ENCODE assay signal across 8 cellular contexts in the genomic region with DNA sequence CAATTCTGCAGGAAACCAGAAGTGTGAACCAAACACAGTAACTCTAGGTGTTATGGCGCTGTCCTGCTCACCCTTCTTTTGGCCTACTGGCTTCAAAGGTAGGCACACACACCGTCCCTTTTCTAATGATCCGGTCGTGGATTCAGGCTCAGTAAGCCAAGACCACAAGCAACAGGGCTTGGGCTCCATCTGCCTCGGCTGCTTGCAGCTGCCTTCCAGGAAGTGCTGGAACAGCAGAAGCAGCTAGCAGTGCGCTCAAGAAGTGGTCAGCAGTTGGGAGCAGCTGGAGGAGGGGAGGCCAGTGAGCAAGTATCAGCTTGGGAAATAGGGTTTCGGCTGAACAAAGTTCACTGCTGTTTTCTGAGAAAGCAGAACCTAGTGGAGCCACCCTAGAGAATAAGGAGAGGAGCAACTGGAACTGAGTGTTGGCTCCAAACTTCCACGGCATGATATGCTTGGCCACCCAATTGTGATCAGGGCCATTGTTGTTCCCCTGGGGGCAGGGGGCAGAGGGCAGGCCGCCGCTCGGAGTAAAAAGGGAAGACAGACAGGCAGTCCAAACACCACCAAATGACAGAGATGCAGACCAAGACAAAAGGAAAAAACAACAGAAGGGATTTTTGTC.
A peak's percentile ranks its signal among the peaks of the same experiment; 100 is the strongest.
DNase-seq lines count a peak whose midpoint lies in the region; ATAC-seq and TF ChIP-seq lines count a peak whose summit lies in the region.

No MANE protein-coding gene starts in this region.

- H3K9me3 Mint-ChIP-seq in activated T-helper 2 cell treated with anti-CD3 and anti-CD28 coated beads, Interferon-gamma antibody, Interleukin-2, Interleukin-4, amounts not matched to agents 10 μg/mL and 5 μg/mL and 100 μg/mL, durations not matched to agents 14 hours and 24 hours and 36 hours, result no peaks in the 10 kb centered on the region
- H3K9me3 Mint-ChIP-seq in stimulated activated naive CD8-positive, alpha-beta T cell treated with anti-CD3 and anti-CD28 coated beads, Interleukin-15, amount 100 ng/mL, for 72 hours, result no peaks in the 10 kb centered on the region

- peaks cover 57% of the 10 kb centered on the region for H3K4me1 Mint-ChIP-seq in activated T-helper 2 cell treated with anti-CD3 and anti-CD28 coated beads, Interferon-gamma antibody, Interleukin-2, Interleukin-4, amounts not matched to agents 10 μg/mL and 5 μg/mL and 100 μg/mL, durations not matched to agents 14 hours and 24 hours and 36 hours (ENCODE audit: low read depth)
- H3K4me1 Mint-ChIP-seq in stimulated activated naive CD8-positive, alpha-beta T cell treated with anti-CD3 and anti-CD28 coated beads, Interleukin-15, amount 100 ng/mL, for 72 hours, result peaks cover 78% of the 10 kb centered on the region

- peak; percentile 68 for DNase-seq in GDM1 (lab: John Stamatoyannopoulos, UW)
- DNase-seq in activated T-helper 2 cell treated with anti-CD3 and anti-CD28 coated beads, Interferon-gamma antibody, Interleukin-2, Interleukin-4, amounts not matched to agents 10 μg/mL and 5 μg/mL and 100 μg/mL, durations not matched to agents 14 hours and 24 hours and 36 hours (ENCODE audit: low spot score), result no peak
- DNase-seq in kidney tubule cell (ENCODE audit: low spot score), result peak; percentile 67
- DNase-seq in stimulated activated naive CD8-positive, alpha-beta T cell treated with anti-CD3 and anti-CD28 coated beads, Interleukin-15, amount 100 ng/mL, for 72 hours, result no peak
- DNase-seq in AG08396 (ENCODE audit: low spot score), result no peak
- DNase-seq in HEK293T (ENCODE audit: extremely low spot score), result no peak
- DNase-seq in LoVo (ENCODE audit: low spot score), result no peak

- H3K27me3 Mint-ChIP-seq in activated T-helper 2 cell treated with anti-CD3 and anti-CD28 coated beads, Interferon-gamma antibody, Interleukin-2, Interleukin-4, amounts not matched to agents 10 μg/mL and 5 μg/mL and 100 μg/mL, durations not matched to agents 14 hours and 24 hours and 36 hours (ENCODE audit: low read depth), result no peaks in the 10 kb centered on the region
- H3K27me3 Mint-ChIP-seq in stimulated activated naive CD8-positive, alpha-beta T cell treated with anti-CD3 and anti-CD28 coated beads, Interleukin-15, amount 100 ng/mL, for 72 hours, result no peaks in the 10 kb centered on the region

- POLR2A ChIA-PET in HEK293T (lab: Yijun Ruan, JAX), result no interaction called here

- CTCF ChIA-PET in HEK293T (lab: Yijun Ruan, JAX), result interaction anchor here (0.6 kb wide), 2 partner anchors 129 to 137 kb away, joined by 3 read pairs; no protein-coding TSS in a partner anchor

- 0 out of 2 replicates have a peak, but pooled peaks have one; percentile 6 for TF ChIP-seq RAD21 in Ishikawa (IDR thresholded peaks at IDR 0.05; ENCODE audit: low read depth)

- peak; percentile 24 for ATAC-seq in stimulated activated naive CD8-positive, alpha-beta T cell treated with anti-CD3 and anti-CD28 coated beads, Interleukin-15, amount 100 ng/mL, for 72 hours

- H3K27ac Mint-ChIP-seq in activated T-helper 2 cell treated with anti-CD3 and anti-CD28 coated beads, Interferon-gamma antibody, Interleukin-2, Interleukin-4, amounts not matched to agents 10 μg/mL and 5 μg/mL and 100 μg/mL, durations not matched to agents 14 hours and 24 hours and 36 hours, result peak overlapping the region; percentile 92
- H3K27ac Mint-ChIP-seq in stimulated activated naive CD8-positive, alpha-beta T cell treated with anti-CD3 and anti-CD28 coated beads, Interleukin-15, amount 100 ng/mL, for 72 hours, result peak overlapping the region; percentile 46 to 51

- intact Hi-C loops in activated T-helper 2 cell treated with anti-CD3 and anti-CD28 coated beads, Interferon-gamma antibody, Interleukin-2, Interleukin-4, amounts not matched to agents 10 μg/mL and 5 μg/mL and 100 μg/mL, durations not matched to agents 14 hours and 24 hours and 36 hours (cut with micrococcal nuclease), result loop anchor here (1.0 kb wide), 1 partner anchor 14 kb away; no protein-coding TSS in a partner anchor

- H3K4me3 Mint-ChIP-seq in activated T-helper 2 cell treated with anti-CD3 and anti-CD28 coated beads, Interferon-gamma antibody, Interleukin-2, Interleukin-4, amounts not matched to agents 10 μg/mL and 5 μg/mL and 100 μg/mL, durations not matched to agents 14 hours and 24 hours and 36 hours (ENCODE audit: low read depth), result no peak overlapping the region
- H3K4me3 Mint-ChIP-seq in stimulated activated naive CD8-positive, alpha-beta T cell treated with anti-CD3 and anti-CD28 coated beads, Interleukin-15, amount 100 ng/mL, for 72 hours, result peak overlapping the region; percentile 32 to 45

- H3K36me3 Mint-ChIP-seq in activated T-helper 2 cell treated with anti-CD3 and anti-CD28 coated beads, Interferon-gamma antibody, Interleukin-2, Interleukin-4, amounts not matched to agents 10 μg/mL and 5 μg/mL and 100 μg/mL, durations not matched to agents 14 hours and 24 hours and 36 hours (ENCODE audit: low read depth), result peaks cover 5% of the 10 kb centered on the region

- TF ChIP-seq EP300 in Ishikawa (IDR thresholded peaks at IDR 0.05; ENCODE audit: borderline replicate concordance), result no peak

TF ChIP-seq in Ishikawa, 13 proteins besides CTCF, POLR2A, EP300 and RAD21:
- no peak for TF ChIP-seq TAF1 (IDR thresholded peaks at IDR 0.05; ENCODE audit: low read depth)
- TF ChIP-seq NFIC (IDR thresholded peaks at IDR 0.05), result no peak
- no peak for TF ChIP-seq CREB1 (IDR thresholded peaks at IDR 0.05; ENCODE audit: low read depth)
- no peak for TF ChIP-seq FOXM1 (IDR thresholded peaks at IDR 0.05; ENCODE audit: borderline replicate concordance, low read depth)
- TF ChIP-seq, protein P1, sequence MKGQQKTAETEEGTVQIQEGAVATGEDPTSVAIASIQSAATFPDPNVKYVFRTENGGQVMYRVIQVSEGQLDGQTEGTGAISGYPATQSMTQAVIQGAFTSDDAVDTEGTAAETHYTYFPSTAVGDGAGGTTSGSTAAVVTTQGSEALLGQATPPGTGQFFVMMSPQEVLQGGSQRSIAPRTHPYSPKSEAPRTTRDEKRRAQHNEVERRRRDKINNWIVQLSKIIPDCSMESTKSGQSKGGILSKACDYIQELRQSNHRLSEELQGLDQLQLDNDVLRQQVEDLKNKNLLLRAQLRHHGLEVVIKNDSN (IDR thresholded peaks at IDR 0.05), result no peak
- no peak for TF ChIP-seq EGR1 (IDR thresholded peaks at IDR 0.05)
- TF ChIP-seq CEBPB (IDR thresholded peaks at IDR 0.05), result no peak
- no peak; the same call in 1 of the 2 replicates for TF ChIP-seq TCF12 (IDR thresholded peaks at IDR 0.05; ENCODE audit: low read depth)
- TF ChIP-seq, protein P2, sequence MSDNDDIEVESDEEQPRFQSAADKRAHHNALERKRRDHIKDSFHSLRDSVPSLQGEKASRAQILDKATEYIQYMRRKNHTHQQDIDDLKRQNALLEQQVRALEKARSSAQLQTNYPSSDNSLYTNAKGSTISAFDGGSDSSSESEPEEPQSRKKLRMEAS (IDR thresholded peaks at IDR 0.05), result no peak
- no peak for TF ChIP-seq ZBTB7A (IDR thresholded peaks at IDR 0.05; ENCODE audit: low read depth)

TF ChIP-seq in HEK293T, 16 proteins besides CTCF, POLR2A, EP300 and RAD21:
- TF ChIP-seq HDGF (IDR thresholded peaks at IDR 0.05; ENCODE audit: borderline replicate concordance) (no peak), NFRKB (IDR thresholded peaks at IDR 0.05) (no peak), LEF1 (IDR thresholded peaks at IDR 0.05; ENCODE audit: borderline replicate concordance) (no peak), SP1 (IDR thresholded peaks at IDR 0.05) (no peak), FOXM1 (IDR thresholded peaks at IDR 0.05; ENCODE audit: borderline replicate concordance) (no peak), ELF4 (IDR thresholded peaks at IDR 0.05) (no peak), ARNT (IDR thresholded peaks at IDR 0.05) (no peak), TARDBP (IDR thresholded peaks at IDR 0.05) (no peak), FOXK2 (IDR thresholded peaks at IDR 0.05) (no peak), BHLHE40 (IDR thresholded peaks at IDR 0.05; ENCODE audit: borderline replicate concordance) (no peak), FOXA1 (IDR thresholded peaks at IDR 0.05) (no peak), SUZ12 (IDR thresholded peaks at IDR 0.05) (no peak), CTBP1 (IDR thresholded peaks at IDR 0.05; ENCODE audit: borderline replicate concordance) (no peak), ZNF384 (IDR thresholded peaks at IDR 0.05) (no peak), L3MBTL2 (conservative IDR thresholded peaks at IDR 0.05) (no peak)
- TF ChIP-seq, protein P3, sequence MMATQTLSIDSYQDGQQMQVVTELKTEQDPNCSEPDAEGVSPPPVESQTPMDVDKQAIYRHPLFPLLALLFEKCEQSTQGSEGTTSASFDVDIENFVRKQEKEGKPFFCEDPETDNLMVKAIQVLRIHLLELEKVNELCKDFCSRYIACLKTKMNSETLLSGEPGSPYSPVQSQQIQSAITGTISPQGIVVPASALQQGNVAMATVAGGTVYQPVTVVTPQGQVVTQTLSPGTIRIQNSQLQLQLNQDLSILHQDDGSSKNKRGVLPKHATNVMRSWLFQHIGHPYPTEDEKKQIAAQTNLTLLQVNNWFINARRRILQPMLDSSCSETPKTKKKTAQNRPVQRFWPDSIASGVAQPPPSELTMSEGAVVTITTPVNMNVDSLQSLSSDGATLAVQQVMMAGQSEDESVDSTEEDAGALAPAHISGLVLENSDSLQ (IDR thresholded peaks at IDR 0.05), result no peak
TF ChIP-seq in HEK293T: peak in this region for 0.

Comparison
In these comparisons a context has a peak if more than half of its experiments do, and no peak if none do; other contexts are left out.
1. DNase-seq: peak in GDM1 (single experiment) and kidney tubule cell (single experiment); none in activated T-helper 2 cell treated with anti-CD3 and anti-CD28 coated beads, Interferon-gamma antibody, Interleukin-2, Interleukin-4, amounts not matched to agents 10 μg/mL and 5 μg/mL and 100 μg/mL, durations not matched to agents 14 hours and 24 hours and 36 hours (single experiment), stimulated activated naive CD8-positive, alpha-beta T cell treated with anti-CD3 and anti-CD28 coated beads, Interleukin-15, amount 100 ng/mL, for 72 hours (0 of 2), AG08396 (single experiment), HEK293T (single experiment) and LoVo (single experiment).